Comparison of ENCODE assay signal across 14 cellular contexts in the genomic region with DNA sequence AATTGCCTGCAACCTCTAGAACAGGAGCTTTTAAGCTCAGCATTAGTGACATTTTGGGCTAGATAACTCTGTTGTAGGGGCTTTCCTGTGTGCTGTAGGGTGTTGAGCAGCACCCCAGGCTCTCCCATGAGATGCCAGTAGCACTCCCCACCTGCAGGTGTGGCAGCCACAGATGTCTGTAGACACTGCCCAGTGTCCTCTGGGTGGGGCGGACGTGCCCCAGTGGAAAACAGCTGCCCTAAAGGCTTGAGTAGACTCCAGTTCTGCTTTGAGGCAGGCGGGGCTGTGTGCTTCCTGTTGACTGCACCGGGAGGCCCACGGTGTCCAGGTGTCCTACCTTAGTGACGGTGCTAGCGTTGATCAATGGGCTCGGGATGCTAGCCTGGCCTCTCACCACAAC. TPM values are rescaled to one million over a fixed set of nuclear protein-coding genes. Genes with fewer than 3 reads are reported as not detected.
DNase-seq lines count a peak whose midpoint lies in the region; ATAC-seq, FAIRE-seq and TF ChIP-seq lines count a peak whose summit lies in the region.
"Had no signal": no experiment of that assay in that cellular context is flagged by ENCODE, and none has a peak within 500 bp of the region (broad histone marks: within the 10 kb centered on the region; RNA-seq: fewer than 3 reads in every experiment).

No MANE protein-coding gene starts in this region.

- peak overlapping the region; percentile 97 for H3K27ac Mint-ChIP-seq in activated CD8-positive, alpha-beta T cell treated with anti-CD3 and anti-CD28 coated beads for 36 hours
- peak overlapping the region; percentile 96 for H3K27ac Mint-ChIP-seq in stimulated activated naive B cell treated with anti-CD40 and anti-IgM and Interleukin-4, amounts not matched to agents 10 μg/mL and 1 μg/mL and 100 μg/mL, for 72 hours
- H3K27ac Mint-ChIP-seq: HFFc6 had no signal

- H3K4me1 Mint-ChIP-seq in activated CD8-positive, alpha-beta T cell treated with anti-CD3 and anti-CD28 coated beads for 36 hours (ENCODE audit: low read depth): peaks cover 58% of the 10 kb centered on the region
- H3K4me1 Mint-ChIP-seq in stimulated activated naive B cell treated with anti-CD40 and anti-IgM and Interleukin-4, amounts not matched to agents 10 μg/mL and 1 μg/mL and 100 μg/mL, for 72 hours: peaks cover 46 to 68% of the 10 kb centered on the region in 2 donors

- DNase-seq in DMS53 (lab: John Stamatoyannopoulos, UW) (peak; percentile 23), DMS53 treated with DMSO at 0.1 percent for 48 hours (lab: John Stamatoyannopoulos, UW; ENCODE audit: unreplicated experiment) (no peak), kidney (no peak), left lung (no peak), MV-4-11 (lab: John Stamatoyannopoulos, UW) (no peak)
- DNase-seq in activated CD8-positive, alpha-beta T cell treated with anti-CD3 and anti-CD28 coated beads for 36 hours: peak; percentile 24
- DNase-seq in stimulated activated naive B cell treated with anti-CD40 and anti-IgM and Interleukin-4, amounts not matched to agents 10 μg/mL and 1 μg/mL and 100 μg/mL, for 72 hours: peak; percentile 58
- DNase-seq: HFFc6, Karpas-422 had no signal

- POLR2A ChIA-PET in activated CD8-positive, alpha-beta T cell treated with anti-CD3 and anti-CD28 coated beads for 36 hours (lab: Charles Lee): interaction anchor here (1.0 kb wide), 1 partner anchor 16 kb away, joined by 3 read pairs; no protein-coding TSS in a partner anchor

- H3K27me3 ChIP-seq in left lung: no peaks in the 10 kb centered on the region
- H3K27me3 ChIP-seq: adrenal gland had no signal

- no peaks in the 10 kb centered on the region for H3K27me3 Mint-ChIP-seq in activated CD8-positive, alpha-beta T cell treated with anti-CD3 and anti-CD28 coated beads for 36 hours
- H3K27me3 Mint-ChIP-seq in stimulated activated naive B cell treated with anti-CD40 and anti-IgM and Interleukin-4, amounts not matched to agents 10 μg/mL and 1 μg/mL and 100 μg/mL, for 72 hours: no peaks in the 10 kb centered on the region

- H3K9me3 Mint-ChIP-seq in activated CD8-positive, alpha-beta T cell treated with anti-CD3 and anti-CD28 coated beads for 36 hours: no peaks in the 10 kb centered on the region
- no peaks in the 10 kb centered on the region for H3K9me3 Mint-ChIP-seq in stimulated activated naive B cell treated with anti-CD40 and anti-IgM and Interleukin-4, amounts not matched to agents 10 μg/mL and 1 μg/mL and 100 μg/mL, for 72 hours
- H3K9me3 Mint-ChIP-seq: HFFc6 had no signal

- no peak for FAIRE-seq in kidney (lab: Jason Lieb, UNC)
- FAIRE-seq: endometrium, RCC 7860 had no signal

- peaks cover 7 to 30% of the 10 kb centered on the region in 2 donors for H3K36me3 ChIP-seq in kidney (ENCODE audit: control insufficient read depth in 1 of 2, insufficient read depth in 2 of 2, low read length in 2 of 2)
- peaks cover 0 to 98% of the 10 kb centered on the region in 2 donors for H3K36me3 ChIP-seq in left lung

- H3K9me3 ChIP-seq in kidney (ENCODE audit: control insufficient read depth in 1 of 2, low read length in 2 of 2): no peaks in the 10 kb centered on the region
- no peaks in the 10 kb centered on the region for H3K9me3 ChIP-seq in left lung
- H3K9me3 ChIP-seq: adrenal gland had no signal

- H3K27ac ChIP-seq in kidney (ENCODE audit: low read depth in 2 of 2, low read length in 2 of 2) (peak overlapping the region; percentile 48 to 83), left lung (peak overlapping the region in 1 of 2 donors; percentile 54)
- H3K27ac ChIP-seq: 22Rv1, adrenal gland had no signal

- H3K4me1 ChIP-seq in kidney (ENCODE audit: control insufficient read depth in 1 of 2, insufficient read depth in 1 of 2, low read depth in 1 of 2, low read length in 2 of 2) (peaks cover 19 to 41% of the 10 kb centered on the region in 2 donors), left lung (peaks cover 0 to 49% of the 10 kb centered on the region in 2 donors)

- H3K4me3 Mint-ChIP-seq in activated CD8-positive, alpha-beta T cell treated with anti-CD3 and anti-CD28 coated beads for 36 hours: no peak overlapping the region
- peak overlapping the region; percentile 69 to 71 for H3K4me3 Mint-ChIP-seq in stimulated activated naive B cell treated with anti-CD40 and anti-IgM and Interleukin-4, amounts not matched to agents 10 μg/mL and 1 μg/mL and 100 μg/mL, for 72 hours
- H3K4me3 Mint-ChIP-seq: HFFc6 had no signal

- ATAC-seq in activated CD8-positive, alpha-beta T cell treated with anti-CD3 and anti-CD28 coated beads for 36 hours: peak; percentile 13
- ATAC-seq in stimulated activated naive B cell treated with anti-CD40 and anti-IgM and Interleukin-4, amounts not matched to agents 10 μg/mL and 1 μg/mL and 100 μg/mL, for 72 hours (replicated peaks): peak; percentile 84 to 89
- ATAC-seq in left lung (no peak), HG03565 (IDR thresholded peaks at IDR 0.05; ENCODE audit: unreplicated experiment) (no peak)

- no peak for TF ChIP-seq CTCF in activated CD8-positive, alpha-beta T cell treated with anti-CD3 and anti-CD28 coated beads for 36 hours (IDR thresholded peaks at IDR 0.05)
- TF ChIP-seq CTCF in kidney (IDR thresholded peaks at IDR 0.05; ENCODE audit: borderline replicate concordance, extremely low read depth, insufficient read depth) (no peak), left lung (IDR thresholded peaks at IDR 0.05) (no peak)

- intact Hi-C loops in activated CD8-positive, alpha-beta T cell treated with anti-CD3 and anti-CD28 coated beads for 36 hours (cut with micrococcal nuclease): no loop called here
- intact Hi-C loops in kidney (cut with DNase I): no loop called here
- intact Hi-C loops in left lung (cut with DNase I): no loop called here

- peak overlapping the region in 1 of 2 donors; percentile 56 for H3K4me3 ChIP-seq in kidney (ENCODE audit: low read length in 2 of 2)
- no peak overlapping the region for H3K4me3 ChIP-seq in left lung
- H3K4me3 ChIP-seq: adrenal gland had no signal

- H3K9ac ChIP-seq in kidney (ENCODE audit: low read length in 2 of 2): no peak overlapping the region

- CTCF ChIA-PET in activated CD8-positive, alpha-beta T cell treated with anti-CD3 and anti-CD28 coated beads for 36 hours (lab: Charles Lee): no interaction called here

- peaks cover 70% of the 10 kb centered on the region for H3K36me3 Mint-ChIP-seq in activated CD8-positive, alpha-beta T cell treated with anti-CD3 and anti-CD28 coated beads for 36 hours (ENCODE audit: low read depth)
- H3K36me3 Mint-ChIP-seq in stimulated activated naive B cell treated with anti-CD40 and anti-IgM and Interleukin-4, amounts not matched to agents 10 μg/mL and 1 μg/mL and 100 μg/mL, for 72 hours: peaks cover 52 to 66% of the 10 kb centered on the region in 2 donors

RNA-seq across cellular contexts. Expression of a gene that starts 16.9 kb away (rescaled TPM):
- total RNA-seq in activated CD8-positive, alpha-beta T cell treated with anti-CD3 and anti-CD28 coated beads for 36 hours: 10 to 100 TPM in 1 of 2 experiments, 1 to 10 TPM in 1; 9.3 to 10.1 TPM
- 8.1 TPM for total RNA-seq in kidney
- 0.84 TPM for polyA plus RNA-seq in kidney (ENCODE audit: insufficient read depth, low read depth, low replicate concordance)
- 1 to 10 TPM; 3.9 to 6.7 TPM for total RNA-seq in left lung

RNA-seq across cellular contexts. Expression of a gene that starts 43.2 kb away (rescaled TPM):
- total RNA-seq in activated CD8-positive, alpha-beta T cell treated with anti-CD3 and anti-CD28 coated beads for 36 hours: 10 to 100 TPM; 10.3 to 11.8 TPM
- 15.8 TPM for total RNA-seq in kidney
- 18.3 TPM for polyA plus RNA-seq in kidney (ENCODE audit: insufficient read depth, low read depth, low replicate concordance)
- total RNA-seq in left lung: 10 to 100 TPM in 1 of 2 donors, 1 to 10 TPM in 1; 8.8 to 10.8 TPM

Comparison
In these comparisons a context has a peak if more than half of its experiments do, and no peak if none do; other contexts are left out.
1. DNase-seq: peak in DMS53 (single experiment), activated CD8-positive, alpha-beta T cell treated with anti-CD3 and anti-CD28 coated beads for 36 hours (single experiment) and stimulated activated naive B cell treated with anti-CD40 and anti-IgM and Interleukin-4, amounts not matched to agents 10 μg/mL and 1 μg/mL and 100 μg/mL, for 72 hours (single experiment); none in DMS53 treated with DMSO at 0.1 percent for 48 hours (single experiment), kidney (single experiment), left lung (0 of 2) and MV-4-11 (single experiment).
2. ATAC-seq: peak in activated CD8-positive, alpha-beta T cell treated with anti-CD3 and anti-CD28 coated beads for 36 hours (single experiment) and stimulated activated naive B cell treated with anti-CD40 and anti-IgM and Interleukin-4, amounts not matched to agents 10 μg/mL and 1 μg/mL and 100 μg/mL, for 72 hours (2 of 2); none in left lung (single experiment) and HG03565 (single experiment).